In genomic region chr18:48803518-48803917, GRCh38 we compare ENCODE assay signal across 2 cellular contexts.
TF ChIP-seq lines count a peak whose summit lies in the region.

No MANE protein-coding gene starts in this region.

TF ChIP-seq in SK-N-SH, 30 proteins besides CTCF, POLR2A, EP300 and RAD21 (continued from another document):
- peak; percentile 44; the same call in 1 of the 2 replicates for TF ChIP-seq USF1 (IDR thresholded peaks at IDR 0.05; ENCODE audit: borderline replicate concordance, low read depth)

TF ChIP-seq in SK-N-SH treated with all-trans-retinoic acid at 6 μM for 48 hours, 23 proteins besides CTCF, POLR2A, EP300 and RAD21 (continued from another document):
- TF ChIP-seq CREB5 (CRISPR knock-in tag; IDR thresholded peaks at IDR 0.05; ENCODE audit: low read depth) (no peak), POU6F1 (CRISPR knock-in tag; IDR thresholded peaks at IDR 0.05; ENCODE audit: borderline replicate concordance, low read depth) (no peak), ISL1 (CRISPR knock-in tag; IDR thresholded peaks at IDR 0.05) (no peak), PATZ1 (CRISPR knock-in tag; IDR thresholded peaks at IDR 0.05; ENCODE audit: borderline replicate concordance) (no peak), CSRNP3 (CRISPR knock-in tag; IDR thresholded peaks at IDR 0.05) (no peak), ZNF70 (CRISPR knock-in tag; IDR thresholded peaks at IDR 0.05) (no peak), CSDC2 (CRISPR knock-in tag; IDR thresholded peaks at IDR 0.05) (no peak)
